Comparison of ENCODE assay signal across 6 cellular contexts in genomic region chr10:97422921-97423420, GRCh38. TPM values are rescaled to one million over a fixed set of nuclear protein-coding genes. Genes with fewer than 3 reads are reported as not detected.
DNase-seq lines count a peak whose midpoint lies in the region; ATAC-seq and TF ChIP-seq lines count a peak whose summit lies in the region.

No MANE protein-coding gene starts in this region.

- peak overlapping the region; percentile 41 for H4K91ac ChIP-seq in IMR-90 (ENCODE audit: insufficient read depth, low read depth, low read length)

- 0 out of 2 replicates have a peak, but pooled peaks have one; percentile 16 for TF ChIP-seq POLR2A in IMR-90 (IDR thresholded peaks at IDR 0.05; ENCODE audit: low read depth, low read length)

- H3K27me3 Mint-ChIP-seq in activated naive CD8-positive, alpha-beta T cell: no peaks in the 10 kb centered on the region

- H3K4me2 ChIP-seq in IMR-90 (ENCODE audit: low read depth, low read length): peak overlapping the region; percentile 1; the same call in 1 of the 2 replicates

- H3K4me3 ChIP-seq in IMR-90 (ENCODE audit: insufficient read depth, low read depth, low read length) (no peak overlapping the region), psoas muscle (no peak overlapping the region)

- H3K27ac ChIP-seq in IMR-90 (ENCODE audit: insufficient read depth, low read length) (peak overlapping the region; percentile 47), psoas muscle (peak overlapping the region; percentile 4)

- peaks cover 10% of the 10 kb centered on the region for H3K4me1 ChIP-seq in IMR-90 (ENCODE audit: control insufficient read depth, insufficient read depth, low read length)
- peaks cover 24% of the 10 kb centered on the region for H3K4me1 ChIP-seq in psoas muscle

- ATAC-seq in IMR-90 (ENCODE audit: low read depth) (no peak; the same call in 1 of the 2 replicates), psoas muscle (no peak), GM18868 (IDR thresholded peaks at IDR 0.05; ENCODE audit: unreplicated experiment) (no peak), HG03378 (IDR thresholded peaks at IDR 0.05; ENCODE audit: unreplicated experiment) (no peak)

- no peaks in the 10 kb centered on the region; the same call in 1 of the 2 replicates for H3K9me1 ChIP-seq in IMR-90 (ENCODE audit: insufficient read depth, low read length)

- POLR2A ChIA-PET in IMR-90 (lab: Charles Lee; ENCODE audit: unreplicated experiment): no interaction called here

- H3K9ac ChIP-seq in IMR-90 (ENCODE audit: low read depth, low read length): no peak overlapping the region

- H3K79me1 ChIP-seq in IMR-90 (ENCODE audit: low read depth in 1 of 2, low read length in 2 of 2): peaks cover 9 to 41% of the 10 kb centered on the region in 2 experiments

- peak overlapping the region; percentile 90 for H2AK9ac ChIP-seq in IMR-90 (replicated peaks; ENCODE audit: low read depth, low read length, poor library complexity)

- intact Hi-C loops in IMR-90 (cut with micrococcal nuclease) (no loop called here), psoas muscle (cut with DNase I) (no loop called here)

- peak overlapping the region; percentile 2 for H4K5ac ChIP-seq in IMR-90 (ENCODE audit: low read depth, low read length)

- H2AFZ ChIP-seq in IMR-90 (replicated peaks; ENCODE audit: low read length, poor library complexity): peak overlapping the region; percentile 79

- peak overlapping the region; percentile 54 for H2BK5ac ChIP-seq in IMR-90 (ENCODE audit: low read depth, low read length, poor library complexity, severe bottlenecking)

- peak overlapping the region; percentile 34 for H3K14ac ChIP-seq in IMR-90 (replicated peaks; ENCODE audit: low read depth, low read length)

- no peaks in the 10 kb centered on the region for H3K9me3 Mint-ChIP-seq in activated naive CD8-positive, alpha-beta T cell (ENCODE audit: low read depth)

- H3K4ac ChIP-seq in IMR-90 (ENCODE audit: low read depth, low read length): peak overlapping the region; percentile 70

- H2BK20ac ChIP-seq in IMR-90 (ENCODE audit: low read depth, low read length): peak overlapping the region; percentile 52; the same call in 1 of the 2 replicates

- TF ChIP-seq CTCF in IMR-90 (conservative IDR thresholded peaks at IDR 0.05; ENCODE audit: low read depth, low read length): no peak
- TF ChIP-seq CTCF in psoas muscle (IDR thresholded peaks at IDR 0.05): no peak

- H4K20me1 ChIP-seq in IMR-90 (ENCODE audit: insufficient read depth, low read length): peaks cover 11% of the 10 kb centered on the region

- H3K4me3 Mint-ChIP-seq in activated naive CD8-positive, alpha-beta T cell: peak overlapping the region; percentile 93

- peak overlapping the region; percentile 100 for H3K27ac Mint-ChIP-seq in activated naive CD8-positive, alpha-beta T cell

- no peaks in the 10 kb centered on the region for H3K27me3 ChIP-seq in IMR-90 (ENCODE audit: control insufficient read depth, insufficient read depth, low read length)
- H3K27me3 ChIP-seq in psoas muscle (ENCODE audit: insufficient read depth in 3 of 3, low read length in 2 of 3): no peaks in the 10 kb centered on the region

- peak overlapping the region; percentile 26; the same call in 1 of the 3 replicates for H2BK15ac ChIP-seq in IMR-90 (ENCODE audit: low read depth, low read length)

- H3K23ac ChIP-seq in IMR-90 (ENCODE audit: low read depth, low read length): peak overlapping the region; percentile 79

- dilution Hi-C loops in IMR-90 (cut with HindIII; ENCODE audit: low sequenced_read_pairs, unreplicated experiment): no loop called here

- peak; percentile 88 for DNase-seq in IMR-90
- DNase-seq in psoas muscle: no peak
- DNase-seq in NCI-H187 treated with DMSO at 0.1 percent for 48 hours (lab: John Stamatoyannopoulos, UW): no peak

- no peak overlapping the region for H3K56ac ChIP-seq in IMR-90 (ENCODE audit: extremely low read depth, insufficient read depth, low read length)

- BruUV-seq in IMR-90 (replicated peaks; lab: Mats Ljungman, UMichigan): no TSS peak

- no peak for TF ChIP-seq RAD21 in IMR-90 (IDR thresholded peaks at IDR 0.05; ENCODE audit: low read length)

- WGBS in IMR-90 (ENCODE audit: extremely low coverage in 2 of 2, insufficient read length in 1 of 2), 2 experiments: 0% methylated on average over 1 of the region's 6 CpGs; no CpG with 5 or more reads in 1 of the 2 experiments
- 63 to 79% (median 66%) methylated on average over 6 of the region's 6 CpGs for WGBS in psoas muscle, 3 donors

- H3K36me3 ChIP-seq in IMR-90 (ENCODE audit: control insufficient read depth, insufficient read depth, low read length) (peaks cover 9% of the 10 kb centered on the region), psoas muscle (ENCODE audit: insufficient read depth in 1 of 2, low read depth in 1 of 2) (peaks cover 0 to 19% of the 10 kb centered on the region in 2 donors)

- H3K9me3 ChIP-seq in IMR-90 (ENCODE audit: control insufficient read depth, insufficient read depth, low read length) (no peaks in the 10 kb centered on the region), psoas muscle (no peaks in the 10 kb centered on the region)

- peak overlapping the region; percentile 37; the same call in 1 of the 2 replicates for H2AK5ac ChIP-seq in IMR-90 (ENCODE audit: low read depth, low read length)

- CTCF ChIA-PET in IMR-90 (lab: Yijun Ruan, JAX): interaction anchor here (0.8 kb wide), 1 partner anchor 18 kb away, joined by 3 read pairs; no protein-coding TSS in a partner anchor

- H2BK120ac ChIP-seq in IMR-90 (ENCODE audit: low read depth, low read length): peak overlapping the region; percentile 64

- in situ Hi-C loops in IMR-90 (cut with MboI; ENCODE audit: low sequenced_read_pairs): no loop called here

- H3K18ac ChIP-seq in IMR-90 (ENCODE audit: low read depth, low read length): no peak overlapping the region

- peak overlapping the region; percentile 20 to 69; a peak in 3 of 4 replicates for H4K8ac ChIP-seq in IMR-90 (ENCODE audit: low read depth in 2 of 2, low read length in 2 of 2)

- H3K36me3 Mint-ChIP-seq in activated naive CD8-positive, alpha-beta T cell: peaks cover 7% of the 10 kb centered on the region

- peaks cover 50% of the 10 kb centered on the region for H3K4me1 Mint-ChIP-seq in activated naive CD8-positive, alpha-beta T cell (ENCODE audit: low read depth)

TF ChIP-seq in IMR-90, 13 proteins besides CTCF, POLR2A, EP300 and RAD21:
- TF ChIP-seq FOS (IDR thresholded peaks at IDR 0.05; ENCODE audit: low read depth, low read length): 0 out of 2 replicates have a peak, but pooled peaks have one; percentile 58
- TF ChIP-seq MXI1 (IDR thresholded peaks at IDR 0.05; ENCODE audit: borderline replicate concordance, low read depth, low read length): no peak

RNA-seq across cellular contexts. Expression of gene PGAM1, which starts 3.0 kb away (rescaled TPM):
- total RNA-seq in IMR-90 (2012; rRNA removed): 716 and 841 TPM in 2 replicates
- polyA plus RNA-seq in IMR-90 (2012; rRNA removed): 617 and 686 TPM in 2 replicates
- polyA plus RNA-seq in IMR-90 (2012; cell fraction: cytosol; rRNA removed): 590 and 752 TPM in 2 replicates
- polyA plus RNA-seq in IMR-90 (2012; cell fraction: nucleus; rRNA removed; ENCODE audit: low replicate concordance): 218 and 270 TPM in 2 replicates
- 10 to 100 TPM; 41.5 to 65.5 (median 46.6) TPM for total RNA-seq in psoas muscle
- polyA plus RNA-seq in psoas muscle: 100 to 1,000 TPM in 2 of 3 donors, 10 to 100 TPM in 1; 36.2 to 186 (median 112) TPM

RNA-seq across cellular contexts. Expression of gene RRP12, which starts 21.8 kb away (rescaled TPM):
- 21.5 and 22.2 TPM in 2 replicates for total RNA-seq in IMR-90 (2012; rRNA removed)
- 22.4 and 23.3 TPM in 2 replicates for polyA plus RNA-seq in IMR-90 (2012; rRNA removed)
- 9.2 and 9.7 TPM in 2 replicates for polyA plus RNA-seq in IMR-90 (2012; cell fraction: cytosol; rRNA removed)
- 40.2 and 48.2 TPM in 2 replicates for polyA plus RNA-seq in IMR-90 (2012; cell fraction: nucleus; rRNA removed; ENCODE audit: low replicate concordance)
- 100 to 1,000 TPM in 1 of 4 donors, 10 to 100 TPM in 3; 64.7 to 105 (median 76.4) TPM for total RNA-seq in psoas muscle
- polyA plus RNA-seq in psoas muscle: 100 to 1,000 TPM in 1 of 3 donors, 10 to 100 TPM in 2; 46.5 to 114 (median 76.4) TPM

RNA-seq across cellular contexts. Expression of gene EXOSC1, which starts 22.8 kb away (rescaled TPM):
- total RNA-seq in IMR-90 (2012; rRNA removed) (47.2 and 51.6 TPM in 2 replicates), psoas muscle (10 to 100 TPM; 14.0 to 20.4 (median 19.8) TPM)
- polyA plus RNA-seq in IMR-90 (2012; rRNA removed) (48.8 and 49.7 TPM in 2 replicates), psoas muscle (10 to 100 TPM; 26.4 to 36.5 (median 29.4) TPM)
- 30.9 and 51.0 TPM in 2 replicates for polyA plus RNA-seq in IMR-90 (2012; cell fraction: cytosol; rRNA removed)
- 14.5 and 25.7 TPM in 2 replicates for polyA plus RNA-seq in IMR-90 (2012; cell fraction: nucleus; rRNA removed; ENCODE audit: low replicate concordance)

RNA-seq across cellular contexts. Expression of gene ZDHHC16, which starts 23.0 kb away (rescaled TPM):
- total RNA-seq in IMR-90 (2012; rRNA removed) (51.7 and 64.0 TPM in 2 replicates), psoas muscle (10 to 100 TPM; 19.7 to 24.5 (median 22.7) TPM)
- polyA plus RNA-seq in IMR-90 (2012; rRNA removed) (54.7 and 57.9 TPM in 2 replicates), psoas muscle (10 to 100 TPM; 23.2 to 44.9 (median 24.6) TPM)
- 66.8 and 68.0 TPM in 2 replicates for polyA plus RNA-seq in IMR-90 (2012; cell fraction: cytosol; rRNA removed)
- polyA plus RNA-seq in IMR-90 (2012; cell fraction: nucleus; rRNA removed; ENCODE audit: low replicate concordance): 71.0 and 71.9 TPM in 2 replicates

Comparison
In these comparisons a context has a peak if more than half of its experiments do, and no peak if none do; other contexts are left out.
1. RNA of gene PGAM1, which starts 3.0 kb away (total RNA-seq): 716 to 841 TPM in IMR-90; 41.5 to 65.5 TPM in psoas muscle; every median in the first group is over 10 times any median in the second.